1 cellular context compared by ENCODE assay signal in genomic region chr2:143442203-143442602, GRCh38.
TF ChIP-seq lines count a peak whose summit lies in the region.

No MANE protein-coding gene starts in this region.

TF ChIP-seq in H1, 55 proteins besides CTCF, POLR2A, EP300 and RAD21 (continued from another document):
- TF ChIP-seq GABPA (IDR thresholded peaks at IDR 0.05; ENCODE audit: borderline replicate concordance, insufficient read depth, low read length) (no peak), YY1 (IDR thresholded peaks at IDR 0.05; ENCODE audit: low read depth, low read length) (no peak), JUND (IDR thresholded peaks at IDR 0.05; ENCODE audit: low read length) (no peak), CBX8 (IDR thresholded peaks at IDR 0.05; ENCODE audit: borderline replicate concordance, low read depth, low read length) (no peak), SRF (IDR thresholded peaks at IDR 0.05; ENCODE audit: low read depth, low read length) (no peak)
